Comparison of ENCODE assay signal across 18 cellular contexts in genomic region chr1:154478013-154478412, GRCh38. TPM values are rescaled to one million over a fixed set of nuclear protein-coding genes. Genes with fewer than 3 reads are reported as not detected.
"Had no signal": no experiment of that assay in that cellular context is flagged by ENCODE, and none has a peak within 500 bp of the region (broad histone marks: within the 10 kb centered on the region; RNA-seq: fewer than 3 reads in every experiment).

No MANE protein-coding gene starts in this region.

- H3K27ac ChIP-seq: cardiac muscle cell had no signal

- H3K27me3 ChIP-seq: cardiac muscle cell, esophagus muscularis mucosa, sigmoid colon had no signal

- H3K4me3 ChIP-seq: cardiac muscle cell, esophagus muscularis mucosa, lung, sigmoid colon had no signal

- DNase-seq: activated CD4-positive, CD25-positive, alpha-beta regulatory T cell treated with anti-CD3 and anti-CD28 coated beads, Interleukin-2, amount 50 U/mL, for 72 hours; activated effector memory CD4-positive, alpha-beta T cell treated with Interleukin-2 at 50 U/mL for 16 hours; activated naive CD8-positive, alpha-beta T cell treated with anti-CD3 and anti-CD28 coated beads for 36 hours; activated T-cell treated with anti-CD3 and anti-CD28 coated beads, Interleukin-2, amount 50 U/mL, for 24 hours; glutamatergic neuron; immature natural killer cell; midbrain; natural killer cell; occipital lobe; sigmoid colon; stimulated activated CD4-positive, alpha-beta T cell treated with anti-CD3 and anti-CD28 coated beads, Interleukin-2, amount 100 ng/mL, for 48 hours; stimulated activated naive CD4-positive, alpha-beta T cell treated with Interleukin-2 at 50 U/mL for 16 hours had no signal

- H3K9me3 ChIP-seq: esophagus muscularis mucosa, sigmoid colon had no signal

- H3K36me3 ChIP-seq: cardiac muscle cell, sigmoid colon had no signal

- ATAC-seq: natural killer cell had no signal

RNA-seq across cellular contexts. Expression of gene TDRD10, which starts 24.0 kb away (rescaled TPM):
- total RNA-seq: activated naive CD8-positive, alpha-beta T cell treated with anti-CD3 and anti-CD28 coated beads for 36 hours; astrocyte; fibroblast of villous mesenchyme; T-helper 2 cell treated with Interferon-gamma antibody and Interleukin-4, amounts not matched to agents 100 ng/mL and 5 ng/mL, for 36 hours had no signal
- polyA plus RNA-seq: immature natural killer cell had no signal

RNA-seq across cellular contexts. Expression of gene SHE, which starts 24.2 kb away (rescaled TPM):
- total RNA-seq: activated naive CD8-positive, alpha-beta T cell treated with anti-CD3 and anti-CD28 coated beads for 36 hours; astrocyte; fibroblast of villous mesenchyme; T-helper 2 cell treated with Interferon-gamma antibody and Interleukin-4, amounts not matched to agents 100 ng/mL and 5 ng/mL, for 36 hours had no signal
